Comparison of ENCODE assay signal across 8 cellular contexts in genomic region chr14:75068294-75069020, GRCh38. TPM values are rescaled to one million over a fixed set of nuclear protein-coding genes. Genes with fewer than 3 reads are reported as not detected.
DNase-seq lines count a peak whose midpoint lies in the region; ATAC-seq and TF ChIP-seq lines count a peak whose summit lies in the region.

No MANE protein-coding gene starts in this region.

- H3K9me3 ChIP-seq in iPS-18a (ENCODE audit: control insufficient read depth, low read depth, low read length) (no peaks in the 10 kb centered on the region), suprapubic skin (no peaks in the 10 kb centered on the region)

- H3K4me3 ChIP-seq in WI38 (ENCODE audit: low read depth, low read length), result peak overlapping the region; percentile 64
- peak overlapping the region; percentile 93 for H3K4me3 ChIP-seq in iPS-18a (ENCODE audit: low read length)
- H3K4me3 ChIP-seq in suprapubic skin, result peak overlapping the region; percentile 53

- WGBS in suprapubic skin, result 19% methylated on average over 13 of the region's 13 CpGs

- DNase-seq in DMS153 treated with DMSO at 0.1 percent for 48 hours (lab: John Stamatoyannopoulos, UW; ENCODE audit: unreplicated experiment) (peak; percentile 43), DMS153 (lab: John Stamatoyannopoulos, UW) (no peak), suprapubic skin (ENCODE audit: low spot score in 2 of 2) (no peak)
- DNase-seq in activated naive CD4-positive, alpha-beta T cell treated with Interleukin-2 at 50 U/mL for 16 hours, result no peak

- H3K27me3 ChIP-seq in iPS-18a (ENCODE audit: control insufficient read depth, insufficient read depth, low read length), result no peaks in the 10 kb centered on the region
- H3K27me3 ChIP-seq in suprapubic skin, result no peaks in the 10 kb centered on the region

- ATAC-seq in HG02884 (IDR thresholded peaks at IDR 0.05; ENCODE audit: unreplicated experiment), result no peak
- ATAC-seq in GM21576 (IDR thresholded peaks at IDR 0.05; ENCODE audit: unreplicated experiment), result no peak

- H3K9ac ChIP-seq in iPS-18a (ENCODE audit: low read length), result peak overlapping the region; percentile 96

- H3K36me3 ChIP-seq in iPS-18a (ENCODE audit: control insufficient read depth, low read depth, low read length) (no peaks in the 10 kb centered on the region), suprapubic skin (no peaks in the 10 kb centered on the region)

- H3K27ac ChIP-seq in iPS-18a (ENCODE audit: low read length) (peak overlapping the region; percentile 89), suprapubic skin (peak overlapping the region; percentile 91)

- TF ChIP-seq EP300 in suprapubic skin (IDR thresholded peaks at IDR 0.05), result no peak

- no peak for TF ChIP-seq POLR2A in suprapubic skin (IDR thresholded peaks at IDR 0.05)

- TF ChIP-seq CTCF in WI38 (IDR thresholded peaks at IDR 0.05; ENCODE audit: low read depth, low read length) (no peak), suprapubic skin (IDR thresholded peaks at IDR 0.05) (no peak)

- no peaks in the 10 kb centered on the region for H3K4me1 ChIP-seq in iPS-18a (ENCODE audit: control insufficient read depth, low read depth, low read length)
- peaks cover 52% of the 10 kb centered on the region for H3K4me1 ChIP-seq in suprapubic skin

RNA-seq across cellular contexts. Expression of gene ZC2HC1C, which starts 1.0 kb away (rescaled TPM):
- 1 to 10 TPM in 2 of 4 donors, under 1 TPM in 2; 0.32 to 5.9 (median 1.2) TPM for total RNA-seq in suprapubic skin

RNA-seq across cellular contexts. Expression of gene ACYP1, which starts 4.6 kb away (rescaled TPM):
- 10 to 100 TPM; 19.2 to 40.6 (median 23.0) TPM for total RNA-seq in suprapubic skin

RNA-seq across cellular contexts. Expression of gene MLH3, which starts 17.2 kb away (rescaled TPM):
- total RNA-seq in suprapubic skin, result 10 to 100 TPM in 3 of 4 donors, 1 to 10 TPM in 1; 8.6 to 27.0 (median 14.1) TPM

RNA-seq across cellular contexts. Expression of gene NEK9, which starts 58.4 kb away (rescaled TPM):
- total RNA-seq in suprapubic skin, result 10 to 100 TPM; 22.2 to 58.3 (median 34.3) TPM
